ENCODE assay signal across 1 cellular context in genomic region chr12:86663173-86663572, GRCh38.
TF ChIP-seq lines count a peak whose summit lies in the region.

No MANE protein-coding gene starts in this region.

TF ChIP-seq in HCT116, 20 proteins besides CTCF, POLR2A, EP300 and RAD21 (continued from another document):
- TF ChIP-seq, protein P1, sequence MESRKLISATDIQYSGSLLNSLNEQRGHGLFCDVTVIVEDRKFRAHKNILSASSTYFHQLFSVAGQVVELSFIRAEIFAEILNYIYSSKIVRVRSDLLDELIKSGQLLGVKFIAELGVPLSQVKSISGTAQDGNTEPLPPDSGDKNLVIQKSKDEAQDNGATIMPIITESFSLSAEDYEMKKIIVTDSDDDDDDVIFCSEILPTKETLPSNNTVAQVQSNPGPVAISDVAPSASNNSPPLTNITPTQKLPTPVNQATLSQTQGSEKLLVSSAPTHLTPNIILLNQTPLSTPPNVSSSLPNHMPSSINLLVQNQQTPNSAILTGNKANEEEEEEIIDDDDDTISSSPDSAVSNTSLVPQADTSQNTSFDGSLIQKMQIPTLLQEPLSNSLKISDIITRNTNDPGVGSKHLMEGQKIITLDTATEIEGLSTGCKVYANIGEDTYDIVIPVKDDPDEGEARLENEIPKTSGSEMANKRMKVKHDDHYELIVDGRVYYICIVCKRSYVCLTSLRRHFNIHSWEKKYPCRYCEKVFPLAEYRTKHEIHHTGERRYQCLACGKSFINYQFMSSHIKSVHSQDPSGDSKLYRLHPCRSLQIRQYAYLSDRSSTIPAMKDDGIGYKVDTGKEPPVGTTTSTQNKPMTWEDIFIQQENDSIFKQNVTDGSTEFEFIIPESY (IDR thresholded peaks at IDR 0.05; ENCODE audit: extremely low read depth, insufficient replicate concordance, low read length): no peak
TF ChIP-seq in HCT116: peak in this region for 0.
